In the genomic region with DNA sequence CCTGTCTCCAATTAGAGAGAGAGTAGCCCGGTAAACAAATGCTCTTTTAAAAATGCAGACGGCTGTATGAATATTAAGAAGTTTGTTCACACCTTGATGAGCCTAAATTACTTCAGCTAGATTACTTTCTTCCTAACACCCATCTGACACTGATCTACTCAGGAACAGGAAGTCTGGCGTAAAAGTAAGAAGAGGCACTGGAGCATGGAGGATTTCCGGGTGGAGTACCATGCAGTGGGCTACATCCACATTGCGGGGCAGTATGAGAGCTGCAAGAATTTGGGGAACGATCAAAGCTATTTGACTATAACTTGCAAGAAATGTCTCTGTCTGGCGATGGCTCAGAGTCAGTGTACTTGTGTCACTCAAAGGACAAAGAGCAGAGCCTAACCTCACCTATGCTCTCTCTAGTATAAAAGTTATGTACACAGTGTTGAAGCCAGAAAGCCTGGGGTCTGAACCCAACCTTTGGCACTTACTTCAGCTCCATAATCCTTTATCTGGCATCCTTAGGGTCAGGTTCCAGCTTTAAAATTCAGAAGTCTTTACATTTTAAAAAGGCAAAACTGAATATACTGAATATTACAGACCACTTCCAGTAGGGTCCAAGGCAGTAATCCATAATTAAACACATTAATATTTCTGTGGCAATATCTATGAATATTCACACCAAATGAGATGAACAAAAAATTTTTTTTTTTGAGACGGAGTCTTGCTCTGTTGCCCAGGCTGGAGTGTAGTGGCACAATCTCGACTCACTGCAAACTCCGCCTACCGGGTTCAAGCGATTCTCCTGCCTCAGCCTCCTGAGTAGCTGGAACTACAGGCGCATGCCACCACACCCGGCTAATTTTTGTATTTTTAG, we compare ENCODE assay signal across 1 cellular context.
A peak's percentile ranks its signal among the peaks of the same experiment; 100 is the strongest.
TF ChIP-seq lines count a peak whose summit lies in the region.

No MANE protein-coding gene starts in this region.

TF ChIP-seq in liver, 16 proteins besides CTCF, POLR2A, EP300 and RAD21 (continued from another document):
- TF ChIP-seq GABPA (IDR thresholded peaks at IDR 0.05 in 1 of 2, conservative IDR thresholded peaks at IDR 0.05 in 1 of 2): no peak
- peak; percentile 96 to 97 for TF ChIP-seq HNF4A (conservative IDR thresholded peaks at IDR 0.05)
- TF ChIP-seq, protein P1, sequence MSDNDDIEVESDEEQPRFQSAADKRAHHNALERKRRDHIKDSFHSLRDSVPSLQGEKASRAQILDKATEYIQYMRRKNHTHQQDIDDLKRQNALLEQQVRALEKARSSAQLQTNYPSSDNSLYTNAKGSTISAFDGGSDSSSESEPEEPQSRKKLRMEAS (IDR thresholded peaks at IDR 0.05): no peak
- peak; percentile 86 for TF ChIP-seq FOXA2 (IDR thresholded peaks at IDR 0.05)
- TF ChIP-seq, protein P2, sequence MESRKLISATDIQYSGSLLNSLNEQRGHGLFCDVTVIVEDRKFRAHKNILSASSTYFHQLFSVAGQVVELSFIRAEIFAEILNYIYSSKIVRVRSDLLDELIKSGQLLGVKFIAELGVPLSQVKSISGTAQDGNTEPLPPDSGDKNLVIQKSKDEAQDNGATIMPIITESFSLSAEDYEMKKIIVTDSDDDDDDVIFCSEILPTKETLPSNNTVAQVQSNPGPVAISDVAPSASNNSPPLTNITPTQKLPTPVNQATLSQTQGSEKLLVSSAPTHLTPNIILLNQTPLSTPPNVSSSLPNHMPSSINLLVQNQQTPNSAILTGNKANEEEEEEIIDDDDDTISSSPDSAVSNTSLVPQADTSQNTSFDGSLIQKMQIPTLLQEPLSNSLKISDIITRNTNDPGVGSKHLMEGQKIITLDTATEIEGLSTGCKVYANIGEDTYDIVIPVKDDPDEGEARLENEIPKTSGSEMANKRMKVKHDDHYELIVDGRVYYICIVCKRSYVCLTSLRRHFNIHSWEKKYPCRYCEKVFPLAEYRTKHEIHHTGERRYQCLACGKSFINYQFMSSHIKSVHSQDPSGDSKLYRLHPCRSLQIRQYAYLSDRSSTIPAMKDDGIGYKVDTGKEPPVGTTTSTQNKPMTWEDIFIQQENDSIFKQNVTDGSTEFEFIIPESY (IDR thresholded peaks at IDR 0.05): no peak
- peak; percentile 37 for TF ChIP-seq YY1 (IDR thresholded peaks at IDR 0.05)
TF ChIP-seq in liver: peak in this region for 10.
